25 cellular contexts compared by ENCODE assay signal in the genomic region with DNA sequence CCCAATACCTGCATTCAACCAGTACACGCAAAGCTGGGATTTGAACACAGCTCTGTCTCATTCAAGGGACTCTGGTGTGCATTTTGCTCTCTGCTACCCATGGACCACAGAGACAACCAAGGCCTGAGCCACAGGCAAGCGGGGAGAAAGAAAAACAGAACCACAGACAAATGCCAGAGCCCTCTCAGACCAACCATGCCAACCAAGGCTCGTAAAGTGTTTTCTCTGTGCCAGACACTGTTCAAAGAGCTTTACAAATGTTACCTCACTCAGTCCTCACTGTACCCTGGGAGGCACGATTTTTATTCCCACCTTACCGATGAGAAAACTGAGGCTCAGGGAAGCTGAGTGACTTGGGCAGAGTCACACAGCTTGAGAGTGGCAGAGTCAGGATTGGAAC. TPM values are rescaled to one million over a fixed set of nuclear protein-coding genes. Genes with fewer than 3 reads are reported as not detected.
"Had no signal": no experiment of that assay in that cellular context is flagged by ENCODE, and none has a peak within 500 bp of the region (broad histone marks: within the 10 kb centered on the region; RNA-seq: fewer than 3 reads in every experiment).

No MANE protein-coding gene starts in this region.

- DNase-seq: activated B cell treated with CpG ODN at 0.5 μM for 24 hours; activated CD4-positive, alpha-beta T cell treated with anti-CD3 and anti-CD28 coated beads for 36 hours; activated CD4-positive, alpha-beta T cell treated with anti-CD3 and anti-CD28 coated beads, Interleukin-2, amount 50 U/mL, for 4 hours; activated CD8-positive, alpha-beta memory T cell treated with anti-CD3 and anti-CD28 coated beads for 24 hours; activated CD8-positive, alpha-beta memory T cell treated with anti-CD3 and anti-CD28 coated beads, Interleukin-2, amount 50 U/mL, for 4 hours; activated naive CD4-positive, alpha-beta T cell treated with Interleukin-2 at 50 U/mL for 16 hours; activated naive CD8-positive, alpha-beta T cell treated with anti-CD3 and anti-CD28 coated beads, Interleukin-2, amount 10 ng/mL, durations not matched to agents 7 days and 5 days; activated T-cell treated with anti-CD3 and anti-CD28 coated beads, Interleukin-2, amount 50 U/mL, for 24 hours; amniotic stem cell; endodermal cell; foreskin fibroblast; immature natural killer cell; kidney glomerular epithelial cell; left ventricle myocardium inferior; mammary epithelial cell; midbrain; occipital lobe; retina; spleen; stimulated activated CD4-positive, alpha-beta T cell treated with anti-CD3 and anti-CD28 coated beads, Interleukin-4, amount 100 ng/mL, for 1 hour; stimulated activated naive CD4-positive, alpha-beta T cell; T-helper 1 cell had no signal

- H3K4me3 ChIP-seq: coronary artery, left ventricle myocardium inferior, spleen had no signal

- H3K9me3 ChIP-seq: left ventricle myocardium inferior, spleen had no signal

- H3K9me3 Mint-ChIP-seq: activated B cell treated with CpG ODN at 0.5 μM for 24 hours; activated naive CD8-positive, alpha-beta T cell treated with anti-CD3 and anti-CD28 coated beads, Interleukin-2, amount 10 ng/mL, durations not matched to agents 7 days and 5 days; activated T-cell treated with anti-CD3 and anti-CD28 coated beads, Interleukin-2, amount 50 U/mL, for 24 hours; activated T-helper 17 cell treated with anti-CD3 and anti-CD28 coated beads, Interleukin-2, amount 50 U/mL, for 72 hours; immature natural killer cell had no signal

- H3K36me3 Mint-ChIP-seq: activated naive CD8-positive, alpha-beta T cell treated with anti-CD3 and anti-CD28 coated beads, Interleukin-2, amount 10 ng/mL, durations not matched to agents 7 days and 5 days; immature natural killer cell had no signal

- H3K4me3 Mint-ChIP-seq: activated B cell treated with CpG ODN at 0.5 μM for 24 hours; activated CD4-positive, alpha-beta T cell treated with anti-CD3 and anti-CD28 coated beads for 36 hours; activated naive CD8-positive, alpha-beta T cell treated with anti-CD3 and anti-CD28 coated beads, Interleukin-2, amount 10 ng/mL, durations not matched to agents 7 days and 5 days; activated T-cell treated with anti-CD3 and anti-CD28 coated beads, Interleukin-2, amount 50 U/mL, for 24 hours; activated T-helper 17 cell treated with anti-CD3 and anti-CD28 coated beads, Interleukin-2, amount 50 U/mL, for 72 hours; endodermal cell; immature natural killer cell had no signal

- ATAC-seq: activated CD4-positive, alpha-beta T cell treated with anti-CD3 and anti-CD28 coated beads for 36 hours; activated T-helper 17 cell treated with anti-CD3 and anti-CD28 coated beads, Interleukin-2, amount 50 U/mL, for 72 hours had no signal

- H3K4me1 Mint-ChIP-seq: activated B cell treated with CpG ODN at 0.5 μM for 24 hours; activated naive CD8-positive, alpha-beta T cell treated with anti-CD3 and anti-CD28 coated beads, Interleukin-2, amount 10 ng/mL, durations not matched to agents 7 days and 5 days; activated T-helper 17 cell treated with anti-CD3 and anti-CD28 coated beads, Interleukin-2, amount 50 U/mL, for 72 hours; immature natural killer cell had no signal

- H3K27ac ChIP-seq: coronary artery, epithelial cell of prostate, left ventricle myocardium inferior had no signal

- H3K27ac Mint-ChIP-seq: activated B cell treated with CpG ODN at 0.5 μM for 24 hours; activated CD4-positive, alpha-beta T cell treated with anti-CD3 and anti-CD28 coated beads for 36 hours; activated naive CD8-positive, alpha-beta T cell treated with anti-CD3 and anti-CD28 coated beads, Interleukin-2, amount 10 ng/mL, durations not matched to agents 7 days and 5 days; activated T-cell treated with anti-CD3 and anti-CD28 coated beads, Interleukin-2, amount 50 U/mL, for 24 hours; activated T-helper 17 cell treated with anti-CD3 and anti-CD28 coated beads, Interleukin-2, amount 50 U/mL, for 72 hours; endodermal cell; immature natural killer cell had no signal

- H3K36me3 ChIP-seq: left ventricle myocardium inferior, spleen had no signal

RNA-seq across cellular contexts. Expression of a gene that starts 32.4 kb away (rescaled TPM):
- total RNA-seq: activated B cell treated with CpG ODN at 0.5 μM for 24 hours had no signal
- polyA plus RNA-seq: immature natural killer cell had no signal
